25 cellular contexts compared by ENCODE assay signal in the genomic region with DNA sequence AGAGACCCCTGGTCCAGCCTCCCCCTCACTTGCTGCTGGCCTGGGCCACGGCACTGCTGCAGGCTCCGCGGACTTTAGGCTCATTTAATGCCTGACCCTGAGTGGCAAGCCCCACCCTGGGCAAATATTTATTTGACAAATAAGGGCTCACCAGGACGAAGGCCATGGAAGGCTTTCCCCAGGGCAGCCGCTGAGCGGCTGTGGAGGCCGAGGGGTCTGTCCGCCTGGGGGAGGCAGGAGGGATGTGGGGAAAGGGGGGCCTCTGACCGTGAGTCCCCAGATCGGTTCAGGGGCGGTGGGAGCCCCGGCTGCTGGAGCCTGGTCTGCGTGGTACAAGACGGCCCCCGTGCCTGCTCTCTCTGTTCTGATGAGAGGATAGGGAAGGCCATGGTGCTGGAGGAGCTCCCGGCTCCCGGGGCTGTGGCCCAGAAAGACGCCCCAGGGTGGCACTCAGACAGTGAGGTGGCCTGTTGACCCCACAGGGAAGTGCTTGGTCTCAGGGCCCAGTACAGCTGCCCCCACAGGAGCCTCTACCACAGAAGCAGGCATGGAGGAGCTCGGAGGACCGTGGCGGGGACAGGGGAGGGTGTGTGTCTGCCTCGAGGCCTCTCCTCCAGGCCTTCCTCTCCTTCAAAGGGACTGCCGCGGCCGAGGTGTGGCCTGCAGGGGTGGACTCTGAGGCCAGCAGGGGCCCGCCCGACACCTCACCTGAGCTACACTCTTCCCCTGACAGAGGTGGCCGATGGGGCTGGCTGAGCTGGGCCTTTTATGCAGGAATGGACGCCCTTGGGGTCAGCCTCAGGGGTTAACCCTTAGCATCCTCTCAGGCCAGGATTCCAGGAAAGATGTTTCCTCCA. TPM values are rescaled to one million over a fixed set of nuclear protein-coding genes. Genes with fewer than 3 reads are reported as not detected.
DNase-seq lines count a peak whose midpoint lies in the region; ATAC-seq, FAIRE-seq and TF ChIP-seq lines count a peak whose summit lies in the region.
"Had no signal": no experiment of that assay in that cellular context is flagged by ENCODE, and none has a peak within 500 bp of the region (broad histone marks: within the 10 kb centered on the region; RNA-seq: fewer than 3 reads in every experiment).

No MANE protein-coding gene starts in this region.

- TF ChIP-seq CTCF in PC-9 (conservative IDR thresholded peaks at IDR 0.05) (no peak), liver (IDR thresholded peaks at IDR 0.05; ENCODE audit: low read depth, low read length, missing input control) (no peak)

- H3K27ac ChIP-seq in GM23248 = no peak overlapping the region
- 0 out of 2 replicates have a peak overlapping the region, but pooled peaks have one; percentile 27 for H3K27ac ChIP-seq in PC-9
- H3K27ac ChIP-seq in liver (ENCODE audit: low read depth in 1 of 2, low read length in 2 of 2) = no peak overlapping the region
- H3K27ac ChIP-seq in small intestine (ENCODE audit: low read depth in 1 of 2, low read length in 1 of 2) = peak overlapping the region; percentile 94 to 96
- H3K27ac ChIP-seq: brain microvascular endothelial cell, heart left ventricle, HL-60, WERI-Rb-1 had no signal

- WGBS in GM23248 (ENCODE audit: low coverage in 1 of 2, low lambda C conversion rate in 2 of 2, missing lambda C conversion rate in 2 of 2), 2 experiments = 52 to 56% methylated on average over 24 to 28 of the region's 29 CpGs
- 43% methylated on average over 29 of the region's 29 CpGs for WGBS in liver
- WGBS in small intestine, 3 donors = 9 to 58% (median 33%) methylated on average over 26 to 29 of the region's 29 CpGs

- H2AFZ ChIP-seq in GM23248 (no peak overlapping the region), PC-9 (peak overlapping the region; percentile 55; the same call in 1 of the 2 replicates)

- TF ChIP-seq RAD21 in liver (IDR thresholded peaks at IDR 0.05) = peak in 1 of 2 donors; percentile 38

- H3K36me3 ChIP-seq in GM23248 (ENCODE audit: low read depth) (no peaks in the 10 kb centered on the region), PC-9 (ENCODE audit: low read depth) (no peaks in the 10 kb centered on the region), liver (ENCODE audit: control insufficient read depth in 4 of 4, insufficient read depth in 3 of 4, low read depth in 1 of 4, low read length in 3 of 4) (no peaks in the 10 kb centered on the region), small intestine (ENCODE audit: control insufficient read depth in 2 of 2, insufficient read depth in 2 of 2, low read length in 2 of 2) (no peaks in the 10 kb centered on the region)
- H3K36me3 ChIP-seq: brain microvascular endothelial cell, heart left ventricle, WERI-Rb-1 had no signal

- H4K20me1 ChIP-seq in GM23248 (ENCODE audit: insufficient read depth) = no peaks in the 10 kb centered on the region
- no peaks in the 10 kb centered on the region for H4K20me1 ChIP-seq in PC-9 (ENCODE audit: insufficient read depth)

- no peaks in the 10 kb centered on the region for H3K27me3 ChIP-seq in GM23248 (replicated peaks; ENCODE audit: insufficient read depth)
- no peaks in the 10 kb centered on the region for H3K27me3 ChIP-seq in PC-9 (ENCODE audit: insufficient read depth, low read depth)
- no peaks in the 10 kb centered on the region for H3K27me3 ChIP-seq in liver (ENCODE audit: control insufficient read depth in 4 of 4, insufficient read depth in 4 of 4, low read length in 3 of 4)
- H3K27me3 ChIP-seq in small intestine (ENCODE audit: control insufficient read depth in 2 of 2, insufficient read depth in 2 of 2, low read length in 2 of 2) = no peaks in the 10 kb centered on the region
- H3K27me3 ChIP-seq: brain microvascular endothelial cell had no signal

- H3K9me3 ChIP-seq in GM23248 (ENCODE audit: low read depth) (no peaks in the 10 kb centered on the region), PC-9 (ENCODE audit: insufficient read depth, low read depth) (no peaks in the 10 kb centered on the region), liver (ENCODE audit: control insufficient read depth in 4 of 4, low read length in 3 of 4) (no peaks in the 10 kb centered on the region), small intestine (ENCODE audit: control insufficient read depth, low read depth) (peaks cover 1% of the 10 kb centered on the region)
- H3K9me3 ChIP-seq: heart left ventricle had no signal

- H3K79me2 ChIP-seq in GM23248 (ENCODE audit: insufficient read depth) (no peaks in the 10 kb centered on the region), PC-9 (ENCODE audit: low read depth) (no peaks in the 10 kb centered on the region)

- intact Hi-C loops in PC-9 (cut with micrococcal nuclease; ENCODE audit: unreplicated experiment) = loop anchor here (2.0 kb wide), 1 partner anchor 38 kb away; no protein-coding TSS in a partner anchor

- POLR2A ChIA-PET in PC-9 (lab: Charles Lee; ENCODE audit: unreplicated experiment) = interaction anchor here (0.6 kb wide), 1 partner anchor 37 kb away, joined by 4 read pairs; no protein-coding TSS in a partner anchor

- H3K9me2 ChIP-seq in GM23248 (ENCODE audit: insufficient read depth) = no peaks in the 10 kb centered on the region
- no peaks in the 10 kb centered on the region for H3K9me2 ChIP-seq in PC-9 (ENCODE audit: insufficient read depth)

- H3F3A ChIP-seq in GM23248 (ENCODE audit: insufficient read depth) (no peaks in the 10 kb centered on the region), PC-9 (ENCODE audit: insufficient read depth, low read depth) (peaks cover 28% of the 10 kb centered on the region; the same call in 1 of the 2 replicates)

- H3K4me1 ChIP-seq in GM23248 (ENCODE audit: insufficient read depth) = no peaks in the 10 kb centered on the region
- peaks cover 22% of the 10 kb centered on the region for H3K4me1 ChIP-seq in PC-9 (replicated peaks; ENCODE audit: insufficient read depth)
- peaks cover 18 to 59% (median 36%) of the 10 kb centered on the region in 4 donors for H3K4me1 ChIP-seq in liver (ENCODE audit: control insufficient read depth in 4 of 4, insufficient read depth in 4 of 4, low read length in 3 of 4)
- H3K4me1 ChIP-seq in small intestine (ENCODE audit: control insufficient read depth in 2 of 2, insufficient read depth in 1 of 2, low read depth in 1 of 2, low read length in 1 of 2) = peaks cover 0 to 13% of the 10 kb centered on the region in 2 donors

- no TSS peak for BruUV-seq in PC-9 (replicated peaks; lab: Mats Ljungman, UMichigan)

- no peak for FAIRE-seq in small intestine (lab: Jason Lieb, UNC)
- FAIRE-seq: colon, endometrium, GM18507 had no signal

- DNase-seq in GM23248 = peak; percentile 18
- peak; percentile 43 to 51 for DNase-seq in PC-9
- peak; percentile 97 for DNase-seq in small intestine
- no peak for DNase-seq in NCI-H82 (lab: John Stamatoyannopoulos, UW)
- no peak for DNase-seq in NCI-H2107 treated with DMSO at 0.1 percent for 48 hours (lab: John Stamatoyannopoulos, UW; ENCODE audit: unreplicated experiment)
- DNase-seq: activated gamma-delta T cell; brain microvascular endothelial cell; MM.1S; naive thymus-derived CD8-positive, alpha-beta T cell; NCI-H1694 treated with DMSO at 0.1 percent for 48 hours; stimulated activated CD4-positive, alpha-beta T cell treated with anti-CD3 and anti-CD28 coated beads, Interleukin-4, amount 100 ng/mL, for 1 hour; T-helper 17 cell; WERI-Rb-1 had no signal

- ATAC-seq in GM21515 (IDR thresholded peaks at IDR 0.05; ENCODE audit: unreplicated experiment) (no peak), GM18498 (IDR thresholded peaks at IDR 0.05; ENCODE audit: unreplicated experiment) (no peak)
- ATAC-seq: heart left ventricle; naive thymus-derived CD8-positive, alpha-beta T cell; T-helper 17 cell had no signal

- H3K4me2 ChIP-seq in GM23248 (ENCODE audit: unreplicated experiment) (no peak overlapping the region), PC-9 (peak overlapping the region; percentile 69)

- H3K4me3 ChIP-seq in GM23248 = no peak overlapping the region
- peak overlapping the region; percentile 9; the same call in 1 of the 2 replicates for H3K4me3 ChIP-seq in PC-9
- H3K4me3 ChIP-seq in liver (ENCODE audit: low read depth in 1 of 3, low read length in 3 of 3) = no peak overlapping the region
- H3K4me3 ChIP-seq in small intestine (ENCODE audit: low read depth in 1 of 2, low read length in 2 of 2) = peak overlapping the region in 1 of 2 donors; percentile 5
- H3K4me3 ChIP-seq: heart left ventricle, lung had no signal

- CTCF ChIA-PET in PC-9 (lab: Charles Lee) = interaction anchor here (0.7 kb wide), 1 partner anchor 166 kb away, joined by 5 read pairs; no protein-coding TSS in a partner anchor

- in situ Hi-C loops in GM23248 (cut with MboI) = no loop called here

- no peak overlapping the region for H3K9ac ChIP-seq in GM23248
- no peak overlapping the region for H3K9ac ChIP-seq in liver (ENCODE audit: low read depth in 1 of 2, low read length in 2 of 2)

TF ChIP-seq in liver, 16 proteins besides CTCF, POLR2A, EP300 and RAD21 (continues in another document):
- TF ChIP-seq, protein P1, sequence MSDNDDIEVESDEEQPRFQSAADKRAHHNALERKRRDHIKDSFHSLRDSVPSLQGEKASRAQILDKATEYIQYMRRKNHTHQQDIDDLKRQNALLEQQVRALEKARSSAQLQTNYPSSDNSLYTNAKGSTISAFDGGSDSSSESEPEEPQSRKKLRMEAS (IDR thresholded peaks at IDR 0.05) = no peak
- TF ChIP-seq SP1 (IDR thresholded peaks at IDR 0.05) = peak; percentile 40
- TF ChIP-seq RXRA (IDR thresholded peaks at IDR 0.05) = no peak
- no peak for TF ChIP-seq FOXA2 (IDR thresholded peaks at IDR 0.05)
- no peak for TF ChIP-seq NR2F2 (IDR thresholded peaks at IDR 0.05)
- no peak for TF ChIP-seq HNF4G (IDR thresholded peaks at IDR 0.05)
- TF ChIP-seq, protein P2, sequence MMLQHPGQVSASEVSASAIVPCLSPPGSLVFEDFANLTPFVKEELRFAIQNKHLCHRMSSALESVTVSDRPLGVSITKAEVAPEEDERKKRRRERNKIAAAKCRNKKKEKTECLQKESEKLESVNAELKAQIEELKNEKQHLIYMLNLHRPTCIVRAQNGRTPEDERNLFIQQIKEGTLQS (IDR thresholded peaks at IDR 0.05) = no peak
- TF ChIP-seq FOXA1 (IDR thresholded peaks at IDR 0.05) = no peak

RNA-seq across cellular contexts. Expression of a gene that starts 9.1 kb away (rescaled TPM):
- 5.2 and 13.1 TPM in 2 replicates for total RNA-seq in GM23248 (2014; rRNA removed; shearing (Covaris generic))
- polyA plus RNA-seq in GM23248 (2016; fragmentation: Nextera tagmentation; extraction: Ambion mirVana) (11.0 and 11.4 TPM in 2 replicates), liver (1 to 10 TPM; 4.5 to 4.8 TPM), small intestine (10 to 100 TPM; 12.4 to 19.0 (median 12.7) TPM)
- total RNA-seq in PC-9 (2021) (26.6 and 31.1 TPM in 2 replicates), liver (1 to 10 TPM; 3.9 to 7.0 TPM)

RNA-seq across cellular contexts. Expression of a gene that starts 48.7 kb away (rescaled TPM):
- total RNA-seq in GM23248 (2014; rRNA removed; shearing (Covaris generic)) = not detected in 2 replicates
- not detected in 2 replicates for polyA plus RNA-seq in GM23248 (2016; fragmentation: Nextera tagmentation; extraction: Ambion mirVana)
- total RNA-seq in PC-9 (2021) = 4.0 and 5.8 TPM in 2 replicates
- total RNA-seq in liver = not detected
- polyA plus RNA-seq in liver = not detected
- under 1 TPM in 1 of 3 donors, not detected in 2; 0.36 TPM for polyA plus RNA-seq in small intestine
- total RNA-seq: HFFc6; naive thymus-derived CD8-positive, alpha-beta T cell; SK-MEL-5; urinary bladder had no signal
- polyA plus RNA-seq: naive thymus-derived CD8-positive, alpha-beta T cell had no signal

RNA-seq across cellular contexts. Expression of a gene that starts 50.9 kb away (rescaled TPM):
- not detected in 2 replicates for total RNA-seq in GM23248 (2014; rRNA removed; shearing (Covaris generic))
- polyA plus RNA-seq in GM23248 (2016; fragmentation: Nextera tagmentation; extraction: Ambion mirVana) (not detected in 2 replicates), liver (not detected), small intestine (under 1 TPM in 2 of 3 donors, not detected in 1; 0.18 to 0.45 TPM)
- total RNA-seq in PC-9 (2021) (3.2 and 3.6 TPM in 2 replicates), liver (under 1 TPM in 1 of 2 donors, not detected in 1; 0.14 TPM)
- total RNA-seq: heart left ventricle; HFFc6; naive thymus-derived CD8-positive, alpha-beta T cell; SK-MEL-5; T-helper 17 cell had no signal
- polyA plus RNA-seq: heart left ventricle; naive thymus-derived CD8-positive, alpha-beta T cell had no signal

Comparison
In these comparisons a context has a peak if more than half of its experiments do, and no peak if none do; other contexts are left out.
1. DNase-seq: peak in GM23248 (single experiment), PC-9 (2 of 2) and small intestine (single experiment); none in NCI-H82 (single experiment) and NCI-H2107 treated with DMSO at 0.1 percent for 48 hours (single experiment).
2. H3K27ac ChIP-seq: peak in PC-9 (single experiment) and small intestine (2 of 2); none in GM23248 (single experiment) and liver (0 of 2).